8 cellular contexts compared by ENCODE assay signal in the genomic region with DNA sequence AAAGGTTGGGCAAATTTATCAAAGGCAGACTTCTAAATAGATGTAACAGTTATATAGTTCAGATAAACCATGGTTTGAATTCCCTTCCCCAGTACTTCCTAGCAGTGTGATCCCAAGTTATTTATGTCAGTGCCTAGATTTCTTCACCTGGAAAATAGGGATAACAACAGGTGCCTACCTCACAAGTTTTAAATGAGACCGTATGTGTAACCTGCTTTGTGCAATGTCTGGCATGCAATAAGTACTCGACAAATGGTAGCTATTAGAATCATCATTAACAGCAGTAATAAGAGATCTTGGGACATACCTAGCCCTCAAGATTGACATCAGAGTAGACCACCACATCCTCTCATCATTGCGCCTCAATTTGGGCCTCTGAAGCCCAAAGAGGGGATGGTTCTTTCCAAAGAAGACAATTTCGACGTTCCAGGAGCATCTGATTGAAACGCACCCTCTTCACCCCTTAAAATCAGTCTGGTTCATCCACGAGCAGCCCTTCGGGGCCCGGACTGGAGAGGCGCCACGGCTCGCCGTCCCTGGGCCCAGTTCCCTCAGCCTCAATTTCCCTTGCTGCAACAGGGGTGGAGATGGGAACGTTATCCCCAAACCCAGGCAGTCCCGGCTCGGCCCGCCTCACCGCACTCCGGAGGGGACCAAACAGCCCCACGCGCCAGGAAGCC. TPM values are rescaled to one million over a fixed set of nuclear protein-coding genes. Genes with fewer than 3 reads are reported as not detected.
DNase-seq lines count a peak whose midpoint lies in the region; ATAC-seq, FAIRE-seq and TF ChIP-seq lines count a peak whose summit lies in the region.

No MANE protein-coding gene starts in this region.

- TF ChIP-seq CTCF in HL-60 (IDR thresholded peaks at IDR 0.05; ENCODE audit: insufficient read depth, low read length), result no peak
- no peak for TF ChIP-seq CTCF in kidney (IDR thresholded peaks at IDR 0.05; ENCODE audit: borderline replicate concordance, extremely low read depth, insufficient read depth)
- TF ChIP-seq CTCF in testis (IDR thresholded peaks at IDR 0.05), result no peak

- no peak for FAIRE-seq in kidney (lab: Jason Lieb, UNC)

- H3K36me3 ChIP-seq in kidney (ENCODE audit: control insufficient read depth in 1 of 2, insufficient read depth in 2 of 2, low read length in 2 of 2) (no peaks in the 10 kb centered on the region), testis (ENCODE audit: low read depth, missing control alignments) (no peaks in the 10 kb centered on the region)

- peaks cover 50% of the 10 kb centered on the region for H3K4me1 Mint-ChIP-seq in activated naive CD8-positive, alpha-beta T cell treated with anti-CD3 and anti-CD28 coated beads, Interleukin-2, amount 50 U/mL, for 24 hours

- peak; percentile 43 for DNase-seq in ACHN
- no peak for DNase-seq in HL-60 (ENCODE audit: low read depth in 1 of 2, low spot score in 1 of 2)
- DNase-seq in activated naive CD8-positive, alpha-beta T cell treated with anti-CD3 and anti-CD28 coated beads, Interleukin-2, amount 50 U/mL, for 24 hours, result no peak
- no peak for DNase-seq in kidney
- DNase-seq in testis, result no peak
- no peak for DNase-seq in SKM-1 (lab: John Stamatoyannopoulos, UW; ENCODE audit: unreplicated experiment)

- H3K4me3 Mint-ChIP-seq in activated naive CD8-positive, alpha-beta T cell treated with anti-CD3 and anti-CD28 coated beads, Interleukin-2, amount 50 U/mL, for 24 hours, result peak overlapping the region; percentile 99

- H3K27ac Mint-ChIP-seq in activated naive CD8-positive, alpha-beta T cell treated with anti-CD3 and anti-CD28 coated beads, Interleukin-2, amount 50 U/mL, for 24 hours, result peak overlapping the region; percentile 97

- H3K9me3 Mint-ChIP-seq in activated naive CD8-positive, alpha-beta T cell treated with anti-CD3 and anti-CD28 coated beads, Interleukin-2, amount 50 U/mL, for 24 hours, result no peaks in the 10 kb centered on the region

- peak overlapping the region; percentile 83 for H3K4me3 ChIP-seq in HL-60 (replicated peaks; ENCODE audit: insufficient read depth, low read length)
- peak overlapping the region; percentile 68 to 94 for H3K4me3 ChIP-seq in kidney (ENCODE audit: low read length in 2 of 2)
- H3K4me3 ChIP-seq in testis, result peak overlapping the region; percentile 82 to 88

- WGBS in testis, 2 donors, result 0% methylated on average over 6 to 21 of the region's 21 CpGs

- H3K9me3 ChIP-seq in kidney (ENCODE audit: control insufficient read depth in 1 of 2, low read length in 2 of 2), result no peaks in the 10 kb centered on the region
- no peaks in the 10 kb centered on the region for H3K9me3 ChIP-seq in testis

- in situ Hi-C loops in ACHN (cut with HindIII; ENCODE audit: low pct_ligation_motif_present, low pct_unique_long_range_greater_than_20kb, low sequenced_read_pairs), result no loop called here

- peak; percentile 45 for ATAC-seq in GM18907 (IDR thresholded peaks at IDR 0.05; ENCODE audit: unreplicated experiment)
- ATAC-seq in activated naive CD8-positive, alpha-beta T cell treated with anti-CD3 and anti-CD28 coated beads, Interleukin-2, amount 50 U/mL, for 24 hours, result no peak
- ATAC-seq in esophagus mucosa, result no peak

- no peak for TF ChIP-seq POLR2A in testis (IDR thresholded peaks at IDR 0.05)

- H3K27me3 Mint-ChIP-seq in activated naive CD8-positive, alpha-beta T cell treated with anti-CD3 and anti-CD28 coated beads, Interleukin-2, amount 50 U/mL, for 24 hours, result no peaks in the 10 kb centered on the region

- no peaks in the 10 kb centered on the region for H3K27me3 ChIP-seq in HL-60 (ENCODE audit: insufficient read depth, poor library complexity, severe bottlenecking)
- no peaks in the 10 kb centered on the region for H3K27me3 ChIP-seq in testis

- H3K4me1 ChIP-seq in kidney (ENCODE audit: control insufficient read depth in 1 of 2, insufficient read depth in 1 of 2, low read depth in 1 of 2, low read length in 2 of 2), result peaks cover 6 to 11% of the 10 kb centered on the region in 2 donors
- no peaks in the 10 kb centered on the region for H3K4me1 ChIP-seq in testis

- H3K9ac ChIP-seq in kidney (ENCODE audit: low read length in 2 of 2), result peak overlapping the region; percentile 35 to 85

- H3K36me3 Mint-ChIP-seq in activated naive CD8-positive, alpha-beta T cell treated with anti-CD3 and anti-CD28 coated beads, Interleukin-2, amount 50 U/mL, for 24 hours (ENCODE audit: low read depth), result peaks cover 41% of the 10 kb centered on the region

- intact Hi-C loops in kidney (cut with DNase I) (no loop called here), testis (cut with DNase I; ENCODE audit: low total_unique reads) (no loop called here)

- H3K27ac ChIP-seq in HL-60 (replicated peaks) (peak overlapping the region; percentile 88), kidney (ENCODE audit: low read depth in 2 of 2, low read length in 2 of 2) (peak overlapping the region; percentile 64 to 71), testis (peak overlapping the region; percentile 27 to 89)

RNA-seq across cellular contexts. Expression of a gene that starts 0.5 kb away (rescaled TPM):
- total RNA-seq in kidney (34.9 TPM), testis (10 to 100 TPM; 43.4 to 65.0 TPM), esophagus mucosa (119 TPM)
- polyA plus RNA-seq in kidney (ENCODE audit: insufficient read depth, low read depth, low replicate concordance) (13.8 TPM), testis (ENCODE audit: insufficient read depth, low read depth, low replicate concordance) (56.0 TPM)

RNA-seq across cellular contexts. Expression of a gene that starts 0.6 kb away (rescaled TPM):
- total RNA-seq in kidney (26.0 TPM), testis (10 to 100 TPM; 44.0 to 62.8 TPM), esophagus mucosa (8.2 TPM)
- polyA plus RNA-seq in kidney (ENCODE audit: insufficient read depth, low read depth, low replicate concordance) (6.6 TPM), testis (ENCODE audit: insufficient read depth, low read depth, low replicate concordance) (33.5 TPM)

RNA-seq across cellular contexts. Expression of a gene that starts 30.3 kb away (rescaled TPM):
- total RNA-seq in kidney (not detected), testis (1 to 10 TPM in 1 of 2 donors, under 1 TPM in 1; 0.56 to 2.0 TPM), esophagus mucosa (not detected)
- polyA plus RNA-seq in kidney (ENCODE audit: insufficient read depth, low read depth, low replicate concordance) (not detected), testis (ENCODE audit: insufficient read depth, low read depth, low replicate concordance) (2.7 TPM)
